13 cellular contexts compared by ENCODE assay signal in genomic region chr22:26845016-26845728, GRCh38.
A peak's percentile ranks its signal among the peaks of the same experiment; 100 is the strongest.
DNase-seq lines count a peak whose midpoint lies in the region; ATAC-seq and TF ChIP-seq lines count a peak whose summit lies in the region.
"Had no signal": no experiment of that assay in that cellular context is flagged by ENCODE, and none has a peak within 500 bp of the region (broad histone marks: within the 10 kb centered on the region; RNA-seq: fewer than 3 reads in every experiment).

No MANE protein-coding gene starts in this region.

- H3K9ac ChIP-seq in MM.1S (ENCODE audit: low read length) = no peak overlapping the region

- no peak overlapping the region for H3K27ac Mint-ChIP-seq in Calu3 (ENCODE audit: unreplicated experiment)
- H3K27ac Mint-ChIP-seq in natural killer cell treated with Interleukin-12 subunit alpha and Interleukin-12 subunit beta and Interleukin-15 and Interleukin-18, amount 100 ng/mL, for 72 hours = no peak overlapping the region
- H3K27ac Mint-ChIP-seq: CD8-positive, alpha-beta memory T cell had no signal

- H3K4me1 Mint-ChIP-seq in Calu3 (ENCODE audit: low read depth, unreplicated experiment) = peaks cover 60% of the 10 kb centered on the region
- peaks cover 23 to 28% of the 10 kb centered on the region in 2 donors for H3K4me1 Mint-ChIP-seq in natural killer cell treated with Interleukin-12 subunit alpha and Interleukin-12 subunit beta and Interleukin-15 and Interleukin-18, amount 100 ng/mL, for 72 hours (ENCODE audit: low read depth in 2 of 2)
- H3K4me1 Mint-ChIP-seq: CD8-positive, alpha-beta memory T cell had no signal

- no peaks in the 10 kb centered on the region for H3K36me3 ChIP-seq in MM.1S (replicated peaks; ENCODE audit: insufficient read depth, low read length)
- H3K36me3 ChIP-seq: gastroesophageal sphincter had no signal

- no peaks in the 10 kb centered on the region for H3K9me3 ChIP-seq in MM.1S (replicated peaks; ENCODE audit: insufficient read depth, low read length)
- H3K9me3 ChIP-seq: gastroesophageal sphincter had no signal

- TF ChIP-seq CTCF in Calu3 (IDR thresholded peaks at IDR 0.05; ENCODE audit: unreplicated experiment) = no peak
- TF ChIP-seq CTCF in fibroblast of pulmonary artery (IDR thresholded peaks at IDR 0.05; ENCODE audit: low read length, missing control alignments) = no peak
- no peak for TF ChIP-seq CTCF in MM.1S (IDR thresholded peaks at IDR 0.05; ENCODE audit: low read length)

- no peak overlapping the region for H3K4me2 ChIP-seq in MM.1S (ENCODE audit: low read depth, low read length)

- BruUV-seq in Calu3 (replicated peaks; lab: Mats Ljungman, UMichigan) = no TSS peak

- no peaks in the 10 kb centered on the region for H3F3A ChIP-seq in MM.1S (ENCODE audit: insufficient read depth, low read length)

- no peaks in the 10 kb centered on the region for H3K4me1 ChIP-seq in MM.1S (ENCODE audit: low read length)
- H3K4me1 ChIP-seq: gastroesophageal sphincter had no signal

- no peak overlapping the region for H2AFZ ChIP-seq in MM.1S (ENCODE audit: low read length)

- no peaks in the 10 kb centered on the region for H4K20me1 ChIP-seq in MM.1S (ENCODE audit: insufficient read depth, low read length)

- intact Hi-C loops in Calu3 (cut with micrococcal nuclease; ENCODE audit: unreplicated experiment) = loop anchor here (5.0 kb wide), 1 partner anchor 487 kb away; no protein-coding TSS in a partner anchor

- no peaks in the 10 kb centered on the region for H3K36me3 Mint-ChIP-seq in Calu3 (ENCODE audit: insufficient read depth, unreplicated experiment)
- no peaks in the 10 kb centered on the region for H3K36me3 Mint-ChIP-seq in natural killer cell treated with Interleukin-12 subunit alpha and Interleukin-12 subunit beta and Interleukin-15 and Interleukin-18, amount 100 ng/mL, for 72 hours

- no peak for ATAC-seq in natural killer cell treated with Interleukin-12 subunit alpha and Interleukin-12 subunit beta and Interleukin-15 and Interleukin-18, amount 100 ng/mL, for 72 hours
- ATAC-seq in HG02588 (IDR thresholded peaks at IDR 0.05; ENCODE audit: unreplicated experiment) (no peak), HG03469 (IDR thresholded peaks at IDR 0.05; ENCODE audit: unreplicated experiment) (no peak)
- ATAC-seq: gastroesophageal sphincter; naive thymus-derived CD8-positive, alpha-beta T cell; PC-3 had no signal

- H3K9me2 ChIP-seq in MM.1S (replicated peaks; ENCODE audit: insufficient read depth, low read length) = no peaks in the 10 kb centered on the region

- CTCF ChIA-PET in Calu3 (lab: Charles Lee) = interaction anchor here (0.6 kb wide), 1 partner anchor 529 kb away, joined by 3 read pairs; no protein-coding TSS in a partner anchor

- H3K9me3 Mint-ChIP-seq in Calu3 (ENCODE audit: low read depth, unreplicated experiment) = no peaks in the 10 kb centered on the region
- no peaks in the 10 kb centered on the region for H3K9me3 Mint-ChIP-seq in natural killer cell treated with Interleukin-12 subunit alpha and Interleukin-12 subunit beta and Interleukin-15 and Interleukin-18, amount 100 ng/mL, for 72 hours
- H3K9me3 Mint-ChIP-seq: CD8-positive, alpha-beta memory T cell; naive thymus-derived CD8-positive, alpha-beta T cell had no signal

- H3K4me3 ChIP-seq in fibroblast of pulmonary artery (replicated peaks; ENCODE audit: low read depth, low read length) (no peak overlapping the region), MM.1S (ENCODE audit: low read length) (no peak overlapping the region)
- H3K4me3 ChIP-seq: gastroesophageal sphincter had no signal

- H3K27me3 Mint-ChIP-seq in Calu3 (ENCODE audit: unreplicated experiment) = peaks cover 16% of the 10 kb centered on the region
- H3K27me3 Mint-ChIP-seq in natural killer cell treated with Interleukin-12 subunit alpha and Interleukin-12 subunit beta and Interleukin-15 and Interleukin-18, amount 100 ng/mL, for 72 hours = no peaks in the 10 kb centered on the region
- H3K27me3 Mint-ChIP-seq: CD8-positive, alpha-beta memory T cell; naive thymus-derived CD8-positive, alpha-beta T cell had no signal

- DNase-seq in Calu3 = peak; percentile 40
- peak; percentile 3 for DNase-seq in KG1 (lab: John Stamatoyannopoulos, UW)
- DNase-seq in NCI-H524 (lab: John Stamatoyannopoulos, UW) = peak; percentile 74 to 88
- DNase-seq in fibroblast of pulmonary artery (ENCODE audit: low read depth) = peak; percentile 11
- no peak for DNase-seq in natural killer cell treated with Interleukin-12 subunit alpha and Interleukin-12 subunit beta and Interleukin-15 and Interleukin-18, amount 100 ng/mL, for 72 hours (ENCODE audit: low spot score)
- no peak for DNase-seq in MM.1S
- DNase-seq: CD8-positive, alpha-beta memory T cell; kidney glomerular epithelial cell; naive thymus-derived CD8-positive, alpha-beta T cell; PC-3 had no signal

- no peak overlapping the region for H3K4me3 Mint-ChIP-seq in Calu3 (ENCODE audit: low read depth, unreplicated experiment)
- H3K4me3 Mint-ChIP-seq in natural killer cell treated with Interleukin-12 subunit alpha and Interleukin-12 subunit beta and Interleukin-15 and Interleukin-18, amount 100 ng/mL, for 72 hours = no peak overlapping the region
- H3K4me3 Mint-ChIP-seq: CD8-positive, alpha-beta memory T cell; naive thymus-derived CD8-positive, alpha-beta T cell had no signal

- H3K27ac ChIP-seq in MM.1S (ENCODE audit: low read length) = no peak overlapping the region
- H3K27ac ChIP-seq: gastroesophageal sphincter had no signal

- no peaks in the 10 kb centered on the region for H3K27me3 ChIP-seq in MM.1S (replicated peaks; ENCODE audit: insufficient read depth, low read length)
- H3K27me3 ChIP-seq: gastroesophageal sphincter had no signal

- no peaks in the 10 kb centered on the region for H3K79me2 ChIP-seq in MM.1S (ENCODE audit: low read length)

Comparison
In these comparisons a context has a peak if more than half of its experiments do, and no peak if none do; other contexts are left out.
1. DNase-seq: peak in Calu3 (single experiment), KG1 (single experiment), NCI-H524 (2 of 2) and fibroblast of pulmonary artery (single experiment); none in natural killer cell treated with Interleukin-12 subunit alpha and Interleukin-12 subunit beta and Interleukin-15 and Interleukin-18, amount 100 ng/mL, for 72 hours (single experiment) and MM.1S (single experiment).